In genomic region chr7:147419001-147419400, GRCh38 we compare ENCODE assay signal across 1 cellular context.
TF ChIP-seq lines count a peak whose summit lies in the region.

No MANE protein-coding gene starts in this region.

TF ChIP-seq in GM23338, 12 proteins besides CTCF, POLR2A, EP300 and RAD21 (continued from another document):
- TF ChIP-seq ZNF462 (CRISPR knock-in tag; IDR thresholded peaks at IDR 0.05): no peak
- no peak for TF ChIP-seq ZNF331 (CRISPR knock-in tag; IDR thresholded peaks at IDR 0.05; ENCODE audit: low read depth)
- TF ChIP-seq STAT1 (IDR thresholded peaks at IDR 0.05; ENCODE audit: unreplicated experiment): no peak
- no peak for TF ChIP-seq REST (IDR thresholded peaks at IDR 0.05; ENCODE audit: unreplicated experiment)
- no peak for TF ChIP-seq EZH2 (IDR thresholded peaks at IDR 0.05; ENCODE audit: low read depth, unreplicated experiment)
- no peak for TF ChIP-seq POLR2AphosphoS5 (IDR thresholded peaks at IDR 0.05; ENCODE audit: low read depth)
- no peak for TF ChIP-seq EZH2phosphoT487 (IDR thresholded peaks at IDR 0.05; ENCODE audit: unreplicated experiment)
- TF ChIP-seq CREB1 (CRISPR knock-in tag; IDR thresholded peaks at IDR 0.05; ENCODE audit: low read depth): no peak
- TF ChIP-seq JUNB (IDR thresholded peaks at IDR 0.05; ENCODE audit: unreplicated experiment): no peak
- TF ChIP-seq ZNF114 (CRISPR knock-in tag; IDR thresholded peaks at IDR 0.05): no peak
- no peak for TF ChIP-seq ETS1 (IDR thresholded peaks at IDR 0.05)
